In genomic region chr3:69423756-69424155, GRCh38 we compare ENCODE assay signal across 26 cellular contexts.
"Had no signal": no experiment of that assay in that cellular context is flagged by ENCODE, and none has a peak within 500 bp of the region (broad histone marks: within the 10 kb centered on the region; RNA-seq: fewer than 3 reads in every experiment).

No MANE protein-coding gene starts in this region.

- DNase-seq: colonic mucosa; effector CD8-positive, alpha-beta T cell; endodermal cell; gastrocnemius medialis; head of caudate nucleus; left ventricle myocardium superior; lower lobe of right lung; naive B cell; right lobe of liver; stimulated activated CD4-positive, alpha-beta T cell treated with anti-CD3 and anti-CD28 coated beads, Interleukin-2, amount 100 ng/mL, for 24 hours; stimulated activated CD4-positive, alpha-beta T cell treated with anti-CD3 and anti-CD28 coated beads, Interleukin-4, amount 100 ng/mL, for 24 hours; stimulated activated naive CD8-positive, alpha-beta T cell treated with anti-CD3 and anti-CD28 coated beads, Interleukin-15, Interleukin-2, amounts not matched to agents 100 U/mL and 50 U/mL, for 24 hours; substantia nigra; testis; tibial artery had no signal

- H3K27me3 ChIP-seq: colonic mucosa, esophagus muscularis mucosa, gastrocnemius medialis, neutrophil, right lobe of liver, testis, tibial artery had no signal

- H3K4me3 ChIP-seq: colonic mucosa, esophagus muscularis mucosa, gastrocnemius medialis, lower lobe of right lung, right lobe of liver, smooth muscle cell, testis, tibial artery had no signal

- H3K27ac ChIP-seq: colonic mucosa, esophagus muscularis mucosa, gastrocnemius medialis, lower lobe of right lung, neutrophil, parathyroid adenoma, right lobe of liver, testis, tibial artery had no signal

- H3K4me1 ChIP-seq: colonic mucosa, parathyroid adenoma, right lobe of liver, testis, tibial artery had no signal

- H3K27ac Mint-ChIP-seq: dendritic cell treated with granulocyte-macrophage colony-stimulating factor and Interleukin-4, amounts not matched to agents 40 ng/mL and 50 ng/mL, for 4 days; endodermal cell; memory B cell; natural killer cell treated with Interleukin-12 subunit alpha and Interleukin-12 subunit beta and Interleukin-15 and Interleukin-18, amount 100 ng/mL, for 72 hours; progenitor cell of endocrine pancreas; stimulated activated effector memory CD8-positive, alpha-beta T cell treated with anti-CD3 and anti-CD28 coated beads, Interleukin-12 subunit alpha, Interleukin-12 subunit beta, amount 100 ng/mL, for 72 hours; type B pancreatic cell had no signal

- H3K27me3 Mint-ChIP-seq: dendritic cell treated with granulocyte-macrophage colony-stimulating factor and Interleukin-4, amounts not matched to agents 40 ng/mL and 50 ng/mL, for 4 days; progenitor cell of endocrine pancreas; type B pancreatic cell had no signal

- H2AFZ ChIP-seq: parathyroid adenoma had no signal

- H3K79me2 ChIP-seq: parathyroid adenoma had no signal

- H3K9me3 Mint-ChIP-seq: dendritic cell treated with granulocyte-macrophage colony-stimulating factor and Interleukin-4, amounts not matched to agents 40 ng/mL and 50 ng/mL, for 4 days; endodermal cell; naive B cell; natural killer cell treated with Interleukin-12 subunit alpha and Interleukin-12 subunit beta and Interleukin-15 and Interleukin-18, amount 100 ng/mL, for 72 hours; neural crest cell; stimulated activated effector memory CD8-positive, alpha-beta T cell treated with anti-CD3 and anti-CD28 coated beads, Interleukin-12 subunit alpha, Interleukin-12 subunit beta, amount 100 ng/mL, for 72 hours; type B pancreatic cell had no signal

- H3K4me3 Mint-ChIP-seq: dendritic cell treated with granulocyte-macrophage colony-stimulating factor and Interleukin-4, amounts not matched to agents 40 ng/mL and 50 ng/mL, for 4 days; endodermal cell; memory B cell; naive B cell; natural killer cell treated with Interleukin-12 subunit alpha and Interleukin-12 subunit beta and Interleukin-15 and Interleukin-18, amount 100 ng/mL, for 72 hours; neural crest cell; stimulated activated effector memory CD8-positive, alpha-beta T cell treated with anti-CD3 and anti-CD28 coated beads, Interleukin-12 subunit alpha, Interleukin-12 subunit beta, amount 100 ng/mL, for 72 hours; type B pancreatic cell had no signal

- H3K36me3 ChIP-seq: colonic mucosa, esophagus muscularis mucosa, gastrocnemius medialis, lower lobe of right lung, neutrophil, right lobe of liver, tibial artery had no signal

- H3K36me3 Mint-ChIP-seq: memory B cell; naive B cell; natural killer cell treated with Interleukin-12 subunit alpha and Interleukin-12 subunit beta and Interleukin-15 and Interleukin-18, amount 100 ng/mL, for 72 hours; stimulated activated effector memory CD8-positive, alpha-beta T cell treated with anti-CD3 and anti-CD28 coated beads, Interleukin-12 subunit alpha, Interleukin-12 subunit beta, amount 100 ng/mL, for 72 hours; type B pancreatic cell had no signal

- H3K9ac ChIP-seq: parathyroid adenoma had no signal

- H3K4me2 ChIP-seq: smooth muscle cell had no signal

- H3K4me1 Mint-ChIP-seq: memory B cell; naive B cell; neural crest cell; stimulated activated effector memory CD8-positive, alpha-beta T cell treated with anti-CD3 and anti-CD28 coated beads, Interleukin-12 subunit alpha, Interleukin-12 subunit beta, amount 100 ng/mL, for 72 hours had no signal

- H3K9me3 ChIP-seq: colonic mucosa, esophagus muscularis mucosa, gastrocnemius medialis, lower lobe of right lung, neutrophil, right lobe of liver, testis, tibial artery had no signal
